In the genomic region with DNA sequence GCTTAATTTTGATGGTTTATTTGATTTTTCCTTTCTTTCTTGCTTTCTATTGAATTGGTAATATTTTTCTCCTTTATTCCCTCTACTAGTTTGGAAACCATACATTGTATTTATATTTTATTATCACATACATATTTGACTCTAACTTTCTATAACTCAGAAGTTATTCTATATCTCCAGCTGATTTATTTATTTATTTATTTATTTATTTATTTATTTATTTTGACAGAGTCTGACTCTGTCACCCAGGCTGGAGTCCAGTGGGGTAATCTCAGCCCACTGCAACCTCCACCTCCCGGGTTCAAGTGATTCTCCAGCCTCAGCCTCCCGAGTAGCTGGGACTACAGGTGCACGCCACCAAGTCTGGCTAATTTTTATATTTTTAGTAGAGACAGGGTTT, we compare ENCODE assay signal across 1 cellular context.
TF ChIP-seq lines count a peak whose summit lies in the region.

No MANE protein-coding gene starts in this region.

TF ChIP-seq in HEK293, 187 proteins besides CTCF, POLR2A, EP300 and RAD21 (continued from another document):
- TF ChIP-seq ZNF555 (tag by site-specific recombination; conservative IDR thresholded peaks at IDR 0.05): peak; percentile 65
- 0 out of 2 replicates have a peak, but pooled peaks have one; percentile 39 for TF ChIP-seq ZBTB8A (tag by site-specific recombination; IDR thresholded peaks at IDR 0.05)
- peak; percentile 35 for TF ChIP-seq ZNF510 (tag by site-specific recombination; IDR thresholded peaks at IDR 0.05; ENCODE audit: insufficient replicate concordance)
